ENCODE assay signal across 1 cellular context in genomic region chr5:1182633-1183423, GRCh38.
TF ChIP-seq lines count a peak whose summit lies in the region.

No MANE protein-coding gene starts in this region.

TF ChIP-seq in HepG2, 621 proteins besides CTCF, POLR2A, EP300 and RAD21 (continued from another document and continues in another):
- TF ChIP-seq ARID5B (CRISPR knock-in tag; IDR thresholded peaks at IDR 0.05) (peak; percentile 66), CAMTA2 (CRISPR knock-in tag; IDR thresholded peaks at IDR 0.05; ENCODE audit: borderline replicate concordance) (no peak), MAFK (conservative IDR thresholded peaks at IDR 0.05 in 1 of 2, IDR thresholded peaks at IDR 0.05 in 1 of 2; ENCODE audit: low read length in 2 of 2) (no peak), U2AF2 (IDR thresholded peaks at IDR 0.05; ENCODE audit: low read depth, low read length) (no peak), ZBTB44 (CRISPR knock-in tag; IDR thresholded peaks at IDR 0.05) (no peak), ZSCAN21 (CRISPR knock-in tag; IDR thresholded peaks at IDR 0.05; ENCODE audit: borderline replicate concordance) (0 out of 2 replicates have a peak, but pooled peaks have one; percentile 7), TFDP1 (CRISPR knock-in tag; IDR thresholded peaks at IDR 0.05; ENCODE audit: borderline replicate concordance) (no peak), ERF (CRISPR knock-in tag; IDR thresholded peaks at IDR 0.05) (0 out of 2 replicates have a peak, but pooled peaks have one; percentile 44), SP1 (IDR thresholded peaks at IDR 0.05) (no peak), SP1 (CRISPR knock-in tag; IDR thresholded peaks at IDR 0.05) (no peak), SIN3A (IDR thresholded peaks at IDR 0.05; ENCODE audit: borderline replicate concordance, low read depth, low read length) (peak; percentile 57; the same call in 1 of the 2 replicates), ZBTB2 (CRISPR knock-in tag; IDR thresholded peaks at IDR 0.05; ENCODE audit: low read depth) (no peak), ZNF263 (CRISPR knock-in tag; IDR thresholded peaks at IDR 0.05) (peak; percentile 70; the same call in 1 of the 2 replicates), ISL2 (CRISPR knock-in tag; IDR thresholded peaks at IDR 0.05) (peak; percentile 43), HBP1 (CRISPR knock-in tag; IDR thresholded peaks at IDR 0.05; ENCODE audit: low read depth) (no peak), HMGXB4 (CRISPR knock-in tag; IDR thresholded peaks at IDR 0.05; ENCODE audit: borderline replicate concordance in 1 of 2, low read depth in 1 of 2) (peak in 1 of 2 experiments; percentile 43; a peak in 2 of 4 replicates), ZNF577 (CRISPR knock-in tag; IDR thresholded peaks at IDR 0.05; ENCODE audit: borderline replicate concordance, low read depth) (no peak), ZFY (CRISPR knock-in tag; IDR thresholded peaks at IDR 0.05) (peak; percentile 72), GATAD2A (CRISPR knock-in tag; IDR thresholded peaks at IDR 0.05) (peak; percentile 51), ARNT2 (CRISPR knock-in tag; IDR thresholded peaks at IDR 0.05; ENCODE audit: low read depth) (no peak), ZNF275 (CRISPR knock-in tag; IDR thresholded peaks at IDR 0.05; ENCODE audit: borderline replicate concordance) (no peak; the same call in 1 of the 2 replicates), ISX (CRISPR knock-in tag; conservative IDR thresholded peaks at IDR 0.05) (no peak), NFAT5 (CRISPR knock-in tag; IDR thresholded peaks at IDR 0.05) (no peak)
